In the genomic region with DNA sequence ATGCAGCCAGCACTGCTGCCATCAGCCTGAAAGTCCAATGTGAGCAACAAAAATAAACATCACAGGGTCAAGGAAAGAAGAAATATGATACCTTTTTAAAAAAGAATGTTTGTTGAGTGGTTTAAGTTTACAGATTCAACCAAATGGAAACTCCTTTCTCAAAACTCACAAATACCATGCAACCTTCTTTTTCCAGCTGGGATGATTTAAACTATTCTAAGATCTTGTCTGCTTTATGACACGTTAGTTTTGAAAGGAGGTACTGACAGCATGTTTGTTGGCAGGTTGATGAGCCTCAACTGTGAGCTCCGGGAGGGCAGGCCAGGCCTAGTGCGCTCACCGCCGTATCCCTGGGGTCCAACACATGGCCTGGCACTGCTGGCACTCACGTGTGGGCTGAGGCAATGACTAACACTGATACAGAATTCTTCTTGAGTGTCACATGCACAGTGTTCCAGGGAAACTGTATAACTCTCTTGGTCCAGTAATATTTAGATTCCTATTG, we compare ENCODE assay signal across 2 cellular contexts.
TF ChIP-seq lines count a peak whose summit lies in the region.

No MANE protein-coding gene starts in this region.

TF ChIP-seq in HEK293, 187 proteins besides CTCF, POLR2A, EP300 and RAD21 (continued from another document and continues in another):
- TF ChIP-seq ZNF10 (tag by site-specific recombination; IDR thresholded peaks at IDR 0.05), result no peak
- TF ChIP-seq ZNF558 (tag by site-specific recombination; IDR thresholded peaks at IDR 0.05), result no peak
- TF ChIP-seq ZBTB8A (tag by site-specific recombination; IDR thresholded peaks at IDR 0.05), result no peak
- TF ChIP-seq SETDB1 (IDR thresholded peaks at IDR 0.05; ENCODE audit: insufficient read length, low read length), result peak; percentile 25
- peak; percentile 91 for TF ChIP-seq ZBTB44 (tag by site-specific recombination; IDR thresholded peaks at IDR 0.05)
- TF ChIP-seq ZNF843 (tag by site-specific recombination; IDR thresholded peaks at IDR 0.05), result peak; percentile 21; the same call in 1 of the 2 replicates
- TF ChIP-seq PRDM4 (tag by site-specific recombination; IDR thresholded peaks at IDR 0.05), result peak; percentile 66
- TF ChIP-seq ZNF600 (tag by site-specific recombination; IDR thresholded peaks at IDR 0.05), result peak; percentile 88
- TF ChIP-seq, protein P1, sequence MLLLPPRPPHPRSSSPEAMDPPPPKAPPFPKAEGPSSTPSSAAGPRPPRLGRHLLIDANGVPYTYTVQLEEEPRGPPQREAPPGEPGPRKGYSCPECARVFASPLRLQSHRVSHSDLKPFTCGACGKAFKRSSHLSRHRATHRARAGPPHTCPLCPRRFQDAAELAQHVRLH (tag by site-specific recombination; IDR thresholded peaks at IDR 0.05), result 0 out of 2 replicates have a peak, but pooled peaks have one; percentile 33
- TF ChIP-seq ZNF174 (tag by site-specific recombination; IDR thresholded peaks at IDR 0.05), result no peak
- no peak for TF ChIP-seq ZNF426 (tag by site-specific recombination; IDR thresholded peaks at IDR 0.05)
- no peak for TF ChIP-seq ZNF394 (tag by site-specific recombination; IDR thresholded peaks at IDR 0.05; ENCODE audit: borderline replicate concordance)
- no peak for TF ChIP-seq ZNF16 (tag by site-specific recombination; IDR thresholded peaks at IDR 0.05; ENCODE audit: low read depth)
- no peak for TF ChIP-seq ZNF248 (tag by site-specific recombination; IDR thresholded peaks at IDR 0.05)
- peak; percentile 23; the same call in 1 of the 2 replicates for TF ChIP-seq IKZF3 (tag by site-specific recombination; IDR thresholded peaks at IDR 0.05)
- peak; percentile 91 for TF ChIP-seq TRIM28 (IDR thresholded peaks at IDR 0.05; ENCODE audit: borderline replicate concordance, low read length)
- TF ChIP-seq GLIS1 (tag by site-specific recombination; IDR thresholded peaks at IDR 0.05), result peak; percentile 92
- no peak for TF ChIP-seq ZNF146 (tag by site-specific recombination; IDR thresholded peaks at IDR 0.05)
- 0 out of 2 replicates have a peak, but pooled peaks have one; percentile 39 for TF ChIP-seq ZSCAN30 (tag by site-specific recombination; IDR thresholded peaks at IDR 0.05)
- TF ChIP-seq, protein P2, sequence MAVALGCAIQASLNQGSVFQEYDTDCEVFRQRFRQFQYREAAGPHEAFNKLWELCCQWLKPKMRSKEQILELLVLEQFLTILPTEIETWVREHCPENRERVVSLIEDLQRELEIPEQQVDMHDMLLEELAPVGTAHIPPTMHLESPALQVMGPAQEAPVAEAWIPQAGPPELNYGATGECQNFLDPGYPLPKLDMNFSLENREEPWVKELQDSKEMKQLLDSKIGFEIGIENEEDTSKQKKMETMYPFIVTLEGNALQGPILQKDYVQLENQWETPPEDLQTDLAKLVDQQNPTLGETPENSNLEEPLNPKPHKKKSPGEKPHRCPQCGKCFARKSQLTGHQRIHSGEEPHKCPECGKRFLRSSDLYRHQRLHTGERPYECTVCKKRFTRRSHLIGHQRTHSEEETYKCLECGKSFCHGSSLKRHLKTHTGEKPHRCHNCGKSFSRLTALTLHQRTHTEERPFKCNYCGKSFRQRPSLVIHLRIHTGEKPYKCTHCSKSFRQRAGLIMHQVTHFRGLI (tag by site-specific recombination; IDR thresholded peaks at IDR 0.05), result peak; percentile 33; the same call in 1 of the 2 replicates
- 0 out of 2 replicates have a peak, but pooled peaks have one; percentile 22 for TF ChIP-seq ZBTB48 (tag by site-specific recombination; IDR thresholded peaks at IDR 0.05)
- peak; percentile 84 for TF ChIP-seq ZNF423 (tag by site-specific recombination; IDR thresholded peaks at IDR 0.05)
- TF ChIP-seq ZNF692 (tag by site-specific recombination; IDR thresholded peaks at IDR 0.05), result peak; percentile 61
- TF ChIP-seq FEZF1 (tag by site-specific recombination; IDR thresholded peaks at IDR 0.05), result peak; percentile 97
- TF ChIP-seq ZNF664 (tag by site-specific recombination; IDR thresholded peaks at IDR 0.05), result no peak
- TF ChIP-seq ZNF24 (tag by site-specific recombination; IDR thresholded peaks at IDR 0.05), result 0 out of 2 replicates have a peak, but pooled peaks have one; percentile 69
- TF ChIP-seq ZBTB17 (tag by site-specific recombination; IDR thresholded peaks at IDR 0.05), result peak; percentile 62

TF ChIP-seq in GM23338, 12 proteins besides CTCF, POLR2A, EP300 and RAD21 (continued from another document):
- TF ChIP-seq ETS1 (IDR thresholded peaks at IDR 0.05) (no peak), CREB1 (CRISPR knock-in tag; IDR thresholded peaks at IDR 0.05; ENCODE audit: low read depth) (no peak), POLR2AphosphoS5 (IDR thresholded peaks at IDR 0.05; ENCODE audit: low read depth) (no peak), EZH2phosphoT487 (IDR thresholded peaks at IDR 0.05; ENCODE audit: unreplicated experiment) (no peak)
- TF ChIP-seq, protein P3, sequence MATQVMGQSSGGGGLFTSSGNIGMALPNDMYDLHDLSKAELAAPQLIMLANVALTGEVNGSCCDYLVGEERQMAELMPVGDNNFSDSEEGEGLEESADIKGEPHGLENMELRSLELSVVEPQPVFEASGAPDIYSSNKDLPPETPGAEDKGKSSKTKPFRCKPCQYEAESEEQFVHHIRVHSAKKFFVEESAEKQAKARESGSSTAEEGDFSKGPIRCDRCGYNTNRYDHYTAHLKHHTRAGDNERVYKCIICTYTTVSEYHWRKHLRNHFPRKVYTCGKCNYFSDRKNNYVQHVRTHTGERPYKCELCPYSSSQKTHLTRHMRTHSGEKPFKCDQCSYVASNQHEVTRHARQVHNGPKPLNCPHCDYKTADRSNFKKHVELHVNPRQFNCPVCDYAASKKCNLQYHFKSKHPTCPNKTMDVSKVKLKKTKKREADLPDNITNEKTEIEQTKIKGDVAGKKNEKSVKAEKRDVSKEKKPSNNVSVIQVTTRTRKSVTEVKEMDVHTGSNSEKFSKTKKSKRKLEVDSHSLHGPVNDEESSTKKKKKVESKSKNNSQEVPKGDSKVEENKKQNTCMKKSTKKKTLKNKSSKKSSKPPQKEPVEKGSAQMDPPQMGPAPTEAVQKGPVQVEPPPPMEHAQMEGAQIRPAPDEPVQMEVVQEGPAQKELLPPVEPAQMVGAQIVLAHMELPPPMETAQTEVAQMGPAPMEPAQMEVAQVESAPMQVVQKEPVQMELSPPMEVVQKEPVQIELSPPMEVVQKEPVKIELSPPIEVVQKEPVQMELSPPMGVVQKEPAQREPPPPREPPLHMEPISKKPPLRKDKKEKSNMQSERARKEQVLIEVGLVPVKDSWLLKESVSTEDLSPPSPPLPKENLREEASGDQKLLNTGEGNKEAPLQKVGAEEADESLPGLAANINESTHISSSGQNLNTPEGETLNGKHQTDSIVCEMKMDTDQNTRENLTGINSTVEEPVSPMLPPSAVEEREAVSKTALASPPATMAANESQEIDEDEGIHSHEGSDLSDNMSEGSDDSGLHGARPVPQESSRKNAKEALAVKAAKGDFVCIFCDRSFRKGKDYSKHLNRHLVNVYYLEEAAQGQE (IDR thresholded peaks at IDR 0.05; ENCODE audit: unreplicated experiment), result no peak
